In the genomic region with DNA sequence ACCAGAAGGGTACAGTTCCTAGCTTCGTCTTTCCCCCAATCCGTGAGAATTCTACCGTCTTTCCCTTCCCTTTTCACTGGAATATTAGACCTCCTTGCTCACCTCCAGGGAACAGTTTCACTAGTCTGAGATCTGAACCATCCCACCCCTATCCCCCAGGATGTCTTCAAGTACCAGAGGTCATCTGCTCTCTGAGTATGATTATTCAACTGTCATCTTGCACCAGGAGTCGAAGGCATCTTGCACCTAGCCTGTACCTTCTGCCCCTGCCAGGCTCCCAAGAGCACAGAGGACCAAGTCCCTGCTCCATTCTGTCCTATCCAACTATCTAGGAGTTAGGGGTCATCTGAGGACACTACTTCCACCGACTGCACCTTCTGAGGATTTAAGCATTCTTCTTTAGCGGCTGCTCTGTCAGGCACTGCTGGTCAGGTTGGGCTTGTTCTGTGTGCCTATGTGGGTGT, we compare ENCODE assay signal across 8 cellular contexts. TPM values are rescaled to one million over a fixed set of nuclear protein-coding genes. Genes with fewer than 3 reads are reported as not detected.
DNase-seq lines count a peak whose midpoint lies in the region; ATAC-seq and TF ChIP-seq lines count a peak whose summit lies in the region.

No MANE protein-coding gene starts in this region.

- H3K27me3 Mint-ChIP-seq in CD4-positive, CD25-positive, alpha-beta regulatory T cell, result no peaks in the 10 kb centered on the region

- no peak for TF ChIP-seq CTCF in Loucy (conservative IDR thresholded peaks at IDR 0.05; ENCODE audit: low read length)
- no peak for TF ChIP-seq CTCF in choroid plexus epithelial cell (conservative IDR thresholded peaks at IDR 0.05; ENCODE audit: low read depth, low read length)

- H3K27me3 ChIP-seq in CD4-positive, CD25-positive, alpha-beta regulatory T cell (ENCODE audit: control insufficient read depth, insufficient read depth, low read length), result no peaks in the 10 kb centered on the region
- H3K27me3 ChIP-seq in Loucy (ENCODE audit: insufficient read depth, low read length, poor library complexity, severe bottlenecking), result no peaks in the 10 kb centered on the region
- H3K27me3 ChIP-seq in muscle layer of colon (ENCODE audit: control insufficient read depth in 1 of 2, insufficient read depth in 2 of 2, low read length in 2 of 2), result no peaks in the 10 kb centered on the region

- peak overlapping the region; percentile 96 for H3K4me2 ChIP-seq in Loucy (ENCODE audit: low read depth, low read length, poor library complexity, severe bottlenecking)

- H3K79me2 ChIP-seq in Loucy (ENCODE audit: insufficient read depth, low read length), result 0 out of 2 replicates have a peak, but pooled peaks cover 16% of the 10 kb centered on the region

- DNase-seq in CD4-positive, CD25-positive, alpha-beta regulatory T cell, result peak in 1 of 3 donors; percentile 6
- no peak for DNase-seq in choroid plexus epithelial cell (ENCODE audit: low read depth)
- no peak for DNase-seq in epidermal melanocyte (ENCODE audit: insufficient read length, low spot score)

- H3K4me1 ChIP-seq in CD4-positive, CD25-positive, alpha-beta regulatory T cell (ENCODE audit: control insufficient read depth, insufficient read depth, low read length, poor library complexity, severe bottlenecking), result peaks cover 25% of the 10 kb centered on the region
- peaks cover 27% of the 10 kb centered on the region for H3K4me1 ChIP-seq in Loucy (ENCODE audit: insufficient read depth, low read length, poor library complexity, severe bottlenecking)
- peaks cover 14% of the 10 kb centered on the region for H3K4me1 ChIP-seq in muscle layer of colon (ENCODE audit: insufficient read depth, low read length)

- H3K9me3 Mint-ChIP-seq in CD4-positive, CD25-positive, alpha-beta regulatory T cell, result no peaks in the 10 kb centered on the region

- H3K4me1 Mint-ChIP-seq in CD4-positive, CD25-positive, alpha-beta regulatory T cell, result peaks cover 10 to 25% (median 22%) of the 10 kb centered on the region in 4 donors

- H3K9me2 ChIP-seq in Loucy (replicated peaks; ENCODE audit: low read depth, low read length), result no peaks in the 10 kb centered on the region

- H3K9ac ChIP-seq in Loucy (ENCODE audit: low read depth, low read length, poor library complexity, severe bottlenecking) (peak overlapping the region; percentile 82), muscle layer of colon (ENCODE audit: low read length) (peak overlapping the region; percentile 23)

- 0 out of 2 replicates have a peak, but pooled peaks cover 3% of the 10 kb centered on the region for H3F3A ChIP-seq in Loucy (ENCODE audit: low read depth)

- peak overlapping the region; percentile 55 for H3K4me3 ChIP-seq in CD4-positive, CD25-positive, alpha-beta regulatory T cell (ENCODE audit: low read depth, low read length)
- H3K4me3 ChIP-seq in Loucy (ENCODE audit: low read length, poor library complexity, severe bottlenecking) (peak overlapping the region; percentile 85), choroid plexus epithelial cell (ENCODE audit: low read depth, low read length) (peak overlapping the region; percentile 87), muscle layer of colon (ENCODE audit: low read depth in 1 of 2, low read length in 2 of 2) (peak overlapping the region; percentile 77 to 97)

- H3K9me3 ChIP-seq in CD4-positive, CD25-positive, alpha-beta regulatory T cell (ENCODE audit: control insufficient read depth in 2 of 2, low read length in 2 of 2), result no peaks in the 10 kb centered on the region
- H3K9me3 ChIP-seq in Loucy (ENCODE audit: insufficient read depth, low read depth, low read length) (no peaks in the 10 kb centered on the region), muscle layer of colon (ENCODE audit: low read length) (no peaks in the 10 kb centered on the region)

- H3K36me3 ChIP-seq in CD4-positive, CD25-positive, alpha-beta regulatory T cell (ENCODE audit: control insufficient read depth, insufficient read depth, low read length), result no peaks in the 10 kb centered on the region
- H3K36me3 ChIP-seq in Loucy (ENCODE audit: insufficient read depth, low read length) (no peaks in the 10 kb centered on the region), muscle layer of colon (ENCODE audit: insufficient read depth, low read length) (no peaks in the 10 kb centered on the region)

- peak overlapping the region; percentile 88 to 94 (median 91) for H3K4me3 Mint-ChIP-seq in CD4-positive, CD25-positive, alpha-beta regulatory T cell

- peak overlapping the region; percentile 32 to 92 (median 82) for H3K27ac Mint-ChIP-seq in CD4-positive, CD25-positive, alpha-beta regulatory T cell

- no peaks in the 10 kb centered on the region for H4K20me1 ChIP-seq in Loucy (ENCODE audit: insufficient read depth, low read length, poor library complexity, severe bottlenecking)

- no peaks in the 10 kb centered on the region for H3K36me3 Mint-ChIP-seq in CD4-positive, CD25-positive, alpha-beta regulatory T cell

- H2AFZ ChIP-seq in Loucy (ENCODE audit: low read length), result peak overlapping the region; percentile 94

- H3K27ac ChIP-seq in CD4-positive, CD25-positive, alpha-beta regulatory T cell (ENCODE audit: insufficient read depth, low read length, poor library complexity, severe bottlenecking), result no peak overlapping the region
- H3K27ac ChIP-seq in muscle layer of colon (ENCODE audit: low read depth, low read length), result no peak overlapping the region

- no peak for ATAC-seq in CD4-positive, CD25-positive, alpha-beta regulatory T cell (ENCODE audit: low read depth in 2 of 2)
- no peak for ATAC-seq in GM18873 (IDR thresholded peaks at IDR 0.05; ENCODE audit: low FRiP score, unreplicated experiment)
- ATAC-seq in GM21390 (IDR thresholded peaks at IDR 0.05; ENCODE audit: unreplicated experiment), result no peak
- ATAC-seq in GM21515 (IDR thresholded peaks at IDR 0.05; ENCODE audit: unreplicated experiment), result no peak

RNA-seq across cellular contexts. Expression of gene ACER3, which starts 0.8 kb away (rescaled TPM):
- total RNA-seq in CD4-positive, CD25-positive, alpha-beta regulatory T cell, result 11.8 TPM
- 10 to 100 TPM in 1 of 4 donors, 1 to 10 TPM in 3; 2.6 to 10.4 (median 3.8) TPM for polyA plus RNA-seq in CD4-positive, CD25-positive, alpha-beta regulatory T cell
